9 cellular contexts compared by ENCODE assay signal in genomic region chr11:114316980-114317675, GRCh38. TPM values are rescaled to one million over a fixed set of nuclear protein-coding genes. Genes with fewer than 3 reads are reported as not detected.
DNase-seq lines count a peak whose midpoint lies in the region; ATAC-seq and TF ChIP-seq lines count a peak whose summit lies in the region.
"Had no signal": no experiment of that assay in that cellular context is flagged by ENCODE, and none has a peak within 500 bp of the region (broad histone marks: within the 10 kb centered on the region; RNA-seq: fewer than 3 reads in every experiment).

No MANE protein-coding gene starts in this region.

- H3K4me1 ChIP-seq in Panc1 (ENCODE audit: control insufficient read depth, insufficient read depth, low read length), result no peaks in the 10 kb centered on the region
- no peaks in the 10 kb centered on the region for H3K4me1 ChIP-seq in colonic mucosa
- H3K4me1 ChIP-seq in lower lobe of right lung, result peaks cover 67% of the 10 kb centered on the region
- peaks cover 4 to 98% (median 67%) of the 10 kb centered on the region in 4 donors for H3K4me1 ChIP-seq in tibial artery

- ATAC-seq in Panc1 (peak; percentile 25; the same call in 1 of the 2 replicates), lower lobe of right lung (no peak)

- no peak for TF ChIP-seq CTCF in Panc1 (IDR thresholded peaks at IDR 0.05)
- no peak for TF ChIP-seq CTCF in colonic mucosa (IDR thresholded peaks at IDR 0.05)
- TF ChIP-seq CTCF in lower lobe of right lung (IDR thresholded peaks at IDR 0.05), result no peak
- TF ChIP-seq CTCF in tibial artery (IDR thresholded peaks at IDR 0.05), result no peak

- H3K36me3 ChIP-seq in Panc1 (ENCODE audit: control insufficient read depth, insufficient read depth, low read length) (no peaks in the 10 kb centered on the region), colonic mucosa (no peaks in the 10 kb centered on the region), lower lobe of right lung (peaks cover 20% of the 10 kb centered on the region), tibial artery (peaks cover 36 to 53% (median 46%) of the 10 kb centered on the region in 3 donors)

- BruUV-seq in Panc1 (replicated peaks; lab: Mats Ljungman, UMichigan), result no TSS peak

- DNase-seq in Panc1 (ENCODE audit: low read depth, low spot score), result no peak
- DNase-seq in colonic mucosa, result no peak
- no peak for DNase-seq in lower lobe of right lung
- peak in 1 of 2 donors; percentile 61 for DNase-seq in tibial artery
- no peak for DNase-seq in HUDEP-2 (lab: John Stamatoyannopoulos, UW; ENCODE audit: unreplicated experiment in 76 of 76)
- DNase-seq in erythroblast (lab: John Stamatoyannopoulos, UW), result no peak
- no peak for DNase-seq in activated CD8-positive, alpha-beta memory T cell treated with anti-CD3 and anti-CD28 coated beads, Interleukin-2, amount 50 U/mL, for 48 hours
- DNase-seq: activated CD4-positive, CD25-positive, alpha-beta regulatory T cell; NCI-H226 had no signal

- no peak overlapping the region for H3K9ac ChIP-seq in colonic mucosa (ENCODE audit: low read depth in 2 of 2, low read length in 2 of 2)

- in situ Hi-C loops in Panc1 (cut with HindIII; ENCODE audit: low pct_unique_long_range_greater_than_20kb, low sequenced_read_pairs), result no loop called here

- H3K9me3 ChIP-seq in Panc1 (ENCODE audit: control insufficient read depth, insufficient read depth, low read depth, low read length) (no peaks in the 10 kb centered on the region), colonic mucosa (no peaks in the 10 kb centered on the region), lower lobe of right lung (no peaks in the 10 kb centered on the region), tibial artery (no peaks in the 10 kb centered on the region)

- H3K27ac ChIP-seq in Panc1 (ENCODE audit: low read length), result no peak overlapping the region
- peak overlapping the region; percentile 7 for H3K27ac ChIP-seq in colonic mucosa
- H3K27ac ChIP-seq in lower lobe of right lung, result peak overlapping the region; percentile 7
- H3K27ac ChIP-seq in tibial artery, result peak overlapping the region; percentile 50 to 83

- no peak overlapping the region for H3K4me3 ChIP-seq in Panc1 (ENCODE audit: low read depth in 2 of 2, low read length in 2 of 2)
- H3K4me3 ChIP-seq in colonic mucosa, result no peak overlapping the region
- no peak overlapping the region for H3K4me3 ChIP-seq in lower lobe of right lung
- H3K4me3 ChIP-seq in tibial artery, result no peak overlapping the region

- peaks cover 7% of the 10 kb centered on the region for H3K27me3 ChIP-seq in Panc1 (ENCODE audit: control insufficient read depth, insufficient read depth, low read length)
- no peaks in the 10 kb centered on the region for H3K27me3 ChIP-seq in colonic mucosa
- no peaks in the 10 kb centered on the region for H3K27me3 ChIP-seq in lower lobe of right lung (ENCODE audit: low read depth)
- no peaks in the 10 kb centered on the region for H3K27me3 ChIP-seq in tibial artery

- TF ChIP-seq POLR2A in erythroblast (IDR thresholded peaks at IDR 0.05; ENCODE audit: low read length), result no peak

- CTCF ChIA-PET in Panc1 (lab: Charles Lee), result no interaction called here

- intact Hi-C loops in Panc1 (cut with micrococcal nuclease; ENCODE audit: unreplicated experiment) (no loop called here), colonic mucosa (cut with DNase I) (no loop called here), lower lobe of right lung (cut with DNase I) (no loop called here), tibial artery (cut with DNase I; ENCODE audit: low total_unique reads) (no loop called here)

- POLR2A ChIA-PET in Panc1 (lab: Charles Lee), result no interaction called here

RNA-seq across cellular contexts. Expression of gene NNMT, which starts 20.9 kb away (rescaled TPM):
- total RNA-seq in Panc1 (2021; ENCODE audit: unreplicated experiment) (1.7 TPM), colonic mucosa (10 to 100 TPM; 13.7 to 41.3 TPM), lower lobe of right lung (162 TPM)
- 1.2 TPM for polyA plus RNA-seq in Panc1 (2012; ENCODE audit: insufficient read length)
